In genomic region chr4:154574311-154574710, GRCh38 we compare ENCODE assay signal across 28 cellular contexts. TPM values are rescaled to one million over a fixed set of nuclear protein-coding genes. Genes with fewer than 3 reads are reported as not detected.
"Had no signal": no experiment of that assay in that cellular context is flagged by ENCODE, and none has a peak within 500 bp of the region (broad histone marks: within the 10 kb centered on the region; RNA-seq: fewer than 3 reads in every experiment).

No MANE protein-coding gene starts in this region.

- H3K9me3 ChIP-seq: esophagus squamous epithelium had no signal

- DNase-seq: activated B cell treated with CpG ODN at 0.5 μM for 24 hours; activated CD4-positive, alpha-beta T cell treated with anti-CD3 and anti-CD28 coated beads for 48 hours; activated CD4-positive, alpha-beta T cell treated with anti-CD3 and anti-CD28 coated beads, Interleukin-2, amount 50 U/mL, for 1 hour; activated CD4-positive, alpha-beta T cell treated with anti-CD3 and anti-CD28 coated beads, Interleukin-2, amount 50 U/mL, for 48 hours; activated CD8-positive, alpha-beta memory T cell treated with anti-CD3 and anti-CD28 coated beads for 24 hours; activated CD8-positive, alpha-beta T cell treated with anti-CD3 and anti-CD28 coated beads for 36 hours; activated effector memory CD4-positive, alpha-beta T cell treated with Interleukin-2 at 50 U/mL for 16 hours; activated gamma-delta T cell treated with Interleukin-2 at 50 U/mL for 16 hours; activated naive CD4-positive, alpha-beta T cell treated with anti-CD3 and anti-CD28 coated beads, Interleukin-2, amount 50 U/mL, for 16 hours; activated naive CD4-positive, alpha-beta T cell treated with Interleukin-2 at 50 U/mL for 16 hours; activated T-cell treated with anti-CD3 and anti-CD28 coated beads, Interleukin-2, amount 50 U/mL, for 4 hours; amniotic stem cell; anterior cingulate cortex; brain microvascular endothelial cell; effector CD8-positive, alpha-beta T cell; esophagus squamous epithelium; foreskin fibroblast; head of caudate nucleus; T-helper 1 cell; T-helper 17 cell; T1000; WERI-Rb-1 had no signal

- H3K27me3 ChIP-seq: brain microvascular endothelial cell had no signal

- H3K4me3 ChIP-seq: esophagus squamous epithelium had no signal

- ATAC-seq: activated CD4-positive, CD25-positive, alpha-beta regulatory T cell treated with anti-CD3 and anti-CD28 coated beads, Interleukin-2, amount 50 U/mL, for 24 hours; activated CD8-positive, alpha-beta T cell treated with anti-CD3 and anti-CD28 coated beads for 36 hours; activated T-cell treated with anti-CD3 and anti-CD28 coated beads, Interleukin-2, amount 50 U/mL, for 4 hours; activated T-helper 17 cell treated with anti-CD3 and anti-CD28 coated beads, Interleukin-2, amount 50 U/mL, for 72 hours; T-helper 17 cell had no signal

- H3K27ac ChIP-seq: brain microvascular endothelial cell, epithelial cell of prostate, esophagus squamous epithelium, WERI-Rb-1 had no signal

- H3K36me3 ChIP-seq: brain microvascular endothelial cell, esophagus squamous epithelium, WERI-Rb-1 had no signal

- H3K4me1 ChIP-seq: esophagus squamous epithelium had no signal

RNA-seq across cellular contexts. Expression of gene FGB, which starts 11.5 kb away (rescaled TPM):
- polyA plus RNA-seq: endothelial cell of umbilical vein, esophagus, fibroblast of lung had no signal

RNA-seq across cellular contexts. Expression of gene FGA, which starts 16.2 kb away (rescaled TPM):
- polyA plus RNA-seq: endothelial cell of umbilical vein, esophagus, fibroblast of lung had no signal

RNA-seq across cellular contexts. Expression of gene FGG, which starts 38.1 kb away (rescaled TPM):
- polyA plus RNA-seq: endothelial cell of umbilical vein, esophagus, fibroblast of lung had no signal
